Comparison of ENCODE assay signal across 33 cellular contexts in genomic region chr15:59330649-59331048, GRCh38. TPM values are rescaled to one million over a fixed set of nuclear protein-coding genes. Genes with fewer than 3 reads are reported as not detected.
A peak's percentile ranks its signal among the peaks of the same experiment; 100 is the strongest.
DNase-seq lines count a peak whose midpoint lies in the region; ATAC-seq, FAIRE-seq and TF ChIP-seq lines count a peak whose summit lies in the region.
"Had no signal": no experiment of that assay in that cellular context is flagged by ENCODE, and none has a peak within 500 bp of the region (broad histone marks: within the 10 kb centered on the region; RNA-seq: fewer than 3 reads in every experiment).

No MANE protein-coding gene starts in this region.

- H3K27ac Mint-ChIP-seq in chondrocyte (ENCODE audit: unreplicated experiment) (peak overlapping the region; percentile 87), nephron progenitor cell (no peak overlapping the region)
- H3K27ac Mint-ChIP-seq: activated naive CD8-positive, alpha-beta T cell; CD4-positive, alpha-beta memory T cell; T-helper 1 cell treated with Interleukin-12 subunit alpha and Interleukin-12 subunit beta and Interleukin-4 antibody, amounts not matched to agents 30 μg/mL and 1 μg/mL, for 36 hours had no signal

- H2BK15ac ChIP-seq in mesenchymal stem cell (ENCODE audit: low read depth, poor library complexity, severe bottlenecking) = no peak overlapping the region

- CTCF ChIA-PET in A549 (lab: Yijun Ruan, JAX) = interaction anchor here (1.1 to 3.4 kb wide), 4 partner anchors 9 to 83 kb away, joined by 3 to 11 read pairs (median 8); no protein-coding TSS in a partner anchor

- POLR2A ChIA-PET in A549 (lab: Yijun Ruan, JAX) = interaction anchor here (0.5 kb wide), 1 partner anchor 68 kb away, joined by 3 read pairs; no protein-coding TSS in a partner anchor

- H4K20me1 ChIP-seq in OCI-LY1 (ENCODE audit: insufficient read depth, low read length) = no peaks in the 10 kb centered on the region

- H3K27me3 ChIP-seq in OCI-LY1 (ENCODE audit: insufficient read depth, low read length) (no peaks in the 10 kb centered on the region), mesenchymal stem cell (ENCODE audit: control insufficient read depth in 1 of 2, insufficient read depth in 1 of 2, low read length in 2 of 2) (no peaks in the 10 kb centered on the region)
- H3K27me3 ChIP-seq: dorsolateral prefrontal cortex had no signal

- H3K9me2 ChIP-seq in OCI-LY1 (ENCODE audit: low read depth, low read length) = no peaks in the 10 kb centered on the region

- WGBS in A549 (ENCODE audit: missing lambda C conversion rate) = 59% methylated on average over 8 of the region's 8 CpGs
- 89% methylated on average over 8 of the region's 8 CpGs for WGBS in mesenchymal stem cell

- H2BK120ac ChIP-seq in mesenchymal stem cell (ENCODE audit: low read depth, low read length) = no peak overlapping the region

- no peak overlapping the region for H4K91ac ChIP-seq in mesenchymal stem cell (ENCODE audit: low read length)

- H2BK5ac ChIP-seq in mesenchymal stem cell (ENCODE audit: low read depth, low read length, poor library complexity, severe bottlenecking) = peak overlapping the region; percentile 86

- no peak overlapping the region for H3K14ac ChIP-seq in mesenchymal stem cell (ENCODE audit: low read length in 2 of 2)

- no peak for TF ChIP-seq EP300 in A549 (IDR thresholded peaks at IDR 0.05)

- peaks cover 99% of the 10 kb centered on the region for H3K4me1 ChIP-seq in A549
- H3K4me1 ChIP-seq in OCI-LY1 (ENCODE audit: insufficient read depth, low read length, severe bottlenecking) = peaks cover 83% of the 10 kb centered on the region
- peaks cover 19% of the 10 kb centered on the region for H3K4me1 ChIP-seq in mesenchymal stem cell (ENCODE audit: control insufficient read depth, insufficient read depth, low read depth, low read length)

- FAIRE-seq in A549 (lab: Jason Lieb, UNC) = no peak
- no peak for FAIRE-seq in GM12892 (lab: Jason Lieb, UNC)
- FAIRE-seq: endothelial cell of umbilical vein, GM19239, keratinocyte, TTC549, urothelium cell line had no signal

- no peaks in the 10 kb centered on the region for H3K27me3 Mint-ChIP-seq in chondrocyte (ENCODE audit: low read depth)
- peaks cover 3% of the 10 kb centered on the region for H3K27me3 Mint-ChIP-seq in nephron progenitor cell (ENCODE audit: low read depth, poor library complexity)

- H4K8ac ChIP-seq in mesenchymal stem cell (ENCODE audit: low read length) = peak overlapping the region; percentile 38

- H3K79me2 ChIP-seq in OCI-LY1 (ENCODE audit: insufficient read depth, low read length) = peaks cover 72% of the 10 kb centered on the region

- H3K9me3 ChIP-seq in A549 = no peaks in the 10 kb centered on the region
- H3K9me3 ChIP-seq in OCI-LY1 (ENCODE audit: low read length) = no peaks in the 10 kb centered on the region
- no peaks in the 10 kb centered on the region for H3K9me3 ChIP-seq in mesenchymal stem cell (ENCODE audit: control insufficient read depth, low read length)

- H3K4me2 ChIP-seq in A549 (peak overlapping the region; percentile 77), OCI-LY1 (ENCODE audit: low read length) (peak overlapping the region; percentile 60), mesenchymal stem cell (ENCODE audit: low read length, poor library complexity, severe bottlenecking) (peak overlapping the region; percentile 2)

- TF ChIP-seq CTCF in A549 (IDR thresholded peaks at IDR 0.05) (no peak), OCI-LY1 (IDR thresholded peaks at IDR 0.05; ENCODE audit: low read length) (no peak), chondrocyte (IDR thresholded peaks at IDR 0.05) (no peak), nephron progenitor cell (IDR thresholded peaks at IDR 0.05) (no peak)

- H3F3A ChIP-seq in OCI-LY1 (ENCODE audit: insufficient read depth, low read length) = no peaks in the 10 kb centered on the region

- no peak overlapping the region for H2AFZ ChIP-seq in OCI-LY1 (ENCODE audit: low read length)
- no peak overlapping the region for H2AFZ ChIP-seq in mesenchymal stem cell (ENCODE audit: low read depth, low read length)

- no peak overlapping the region for H3K9ac ChIP-seq in OCI-LY1 (ENCODE audit: low read length)
- H3K9ac ChIP-seq in mesenchymal stem cell (ENCODE audit: low read length) = peak overlapping the region; percentile 59

- no peak overlapping the region for H3K4me3 Mint-ChIP-seq in chondrocyte (ENCODE audit: unreplicated experiment)
- H3K4me3 Mint-ChIP-seq in nephron progenitor cell = no peak overlapping the region
- H3K4me3 Mint-ChIP-seq: activated naive CD8-positive, alpha-beta T cell; CD4-positive, alpha-beta memory T cell; neural crest cell; T-helper 1 cell treated with Interleukin-12 subunit alpha and Interleukin-12 subunit beta and Interleukin-4 antibody, amounts not matched to agents 30 μg/mL and 1 μg/mL, for 36 hours had no signal

- H3K4me1 Mint-ChIP-seq in chondrocyte (ENCODE audit: low read depth) (peaks cover 58% of the 10 kb centered on the region), nephron progenitor cell (peaks cover 44% of the 10 kb centered on the region)
- H3K4me1 Mint-ChIP-seq: CD4-positive, alpha-beta memory T cell had no signal

- H3K23ac ChIP-seq in mesenchymal stem cell (ENCODE audit: low read length in 2 of 2) = no peak overlapping the region

- DNase-seq in A549 (ENCODE audit: low read depth in 1 of 2, low spot score in 1 of 2) = no peak
- no peak for DNase-seq in chondrocyte (ENCODE audit: low spot score)
- DNase-seq in mesenchymal stem cell = no peak
- DNase-seq in NCI-H748 (lab: John Stamatoyannopoulos, UW; ENCODE audit: unreplicated experiment) = no peak
- DNase-seq in nephron progenitor cell = no peak
- no peak for DNase-seq in GDM1 (lab: John Stamatoyannopoulos, UW)
- DNase-seq in GM12892 (ENCODE audit: insufficient read length) = no peak
- DNase-seq: activated effector memory CD4-positive, alpha-beta T cell treated with Interleukin-2 at 50 U/mL for 16 hours; activated T-cell treated with anti-CD3 and anti-CD28 coated beads for 4 hours; aorta; CD4-positive, alpha-beta memory T cell; central memory CD4-positive, alpha-beta T cell; DMS153; dorsolateral prefrontal cortex; Karpas-422; NCI-H1417 treated with DMSO at 0.1 percent for 48 hours; NCI-H2081 treated with DMSO at 0.1 percent for 48 hours; NCI-H82; stimulated activated CD4-positive, alpha-beta T cell treated with anti-CD3 and anti-CD28 coated beads, Interleukin-4, amount 100 ng/mL, for 4 hours; stimulated activated naive CD4-positive, alpha-beta T cell had no signal

- H3K79me1 ChIP-seq in mesenchymal stem cell (replicated peaks; ENCODE audit: low read length, poor library complexity, severe bottlenecking) = peaks cover 6% of the 10 kb centered on the region

- no peak for TF ChIP-seq RAD21 in A549 (conservative IDR thresholded peaks at IDR 0.05 in 1 of 2, IDR thresholded peaks at IDR 0.05 in 1 of 2)

- peak overlapping the region; percentile 97 for H2AK5ac ChIP-seq in mesenchymal stem cell (ENCODE audit: low read length, severe bottlenecking)

- no peaks in the 10 kb centered on the region for H3K9me3 Mint-ChIP-seq in chondrocyte (ENCODE audit: low read depth)
- no peaks in the 10 kb centered on the region for H3K9me3 Mint-ChIP-seq in nephron progenitor cell
- H3K9me3 Mint-ChIP-seq: neural crest cell; T-helper 1 cell treated with Interleukin-12 subunit alpha and Interleukin-12 subunit beta and Interleukin-4 antibody, amounts not matched to agents 30 μg/mL and 1 μg/mL, for 36 hours had no signal

- H2BK12ac ChIP-seq in mesenchymal stem cell (ENCODE audit: low read length in 2 of 2) = no peak overlapping the region

- no peak for ATAC-seq in A549
- ATAC-seq: sciatic nerve had no signal

- H3K4me3 ChIP-seq in A549 (no peak overlapping the region; the same call in 2 of the 3 replicates), OCI-LY1 (ENCODE audit: low read depth, low read length, poor library complexity, severe bottlenecking) (peak overlapping the region; percentile 20), mesenchymal stem cell (ENCODE audit: insufficient read depth in 1 of 2, low read depth in 1 of 2, low read length in 2 of 2) (peak overlapping the region in 1 of 2 experiments; percentile 1)
- H3K4me3 ChIP-seq: dorsolateral prefrontal cortex, lung, SK-N-MC had no signal

- no peak overlapping the region for H3K4ac ChIP-seq in mesenchymal stem cell (ENCODE audit: low read depth in 1 of 2, low read length in 2 of 2)

- no peaks in the 10 kb centered on the region for H3K36me3 Mint-ChIP-seq in chondrocyte (ENCODE audit: low read depth)
- H3K36me3 Mint-ChIP-seq in nephron progenitor cell (ENCODE audit: low read depth) = no peaks in the 10 kb centered on the region
- H3K36me3 Mint-ChIP-seq: activated naive CD8-positive, alpha-beta T cell; CD4-positive, alpha-beta memory T cell had no signal

- no peak for TF ChIP-seq POLR2A in A549 (IDR thresholded peaks at IDR 0.05; ENCODE audit: low read length)
- TF ChIP-seq POLR2A in GM12892 (IDR thresholded peaks at IDR 0.05; ENCODE audit: low read depth, low read length) = no peak

- H3K27ac ChIP-seq in A549 = peak overlapping the region; percentile 77 to 85
- peak overlapping the region; percentile 81 for H3K27ac ChIP-seq in OCI-LY1 (ENCODE audit: low read depth, low read length, poor library complexity, severe bottlenecking)
- peak overlapping the region; percentile 92 for H3K27ac ChIP-seq in mesenchymal stem cell (ENCODE audit: low read length, poor library complexity, severe bottlenecking)
- H3K27ac ChIP-seq: dorsolateral prefrontal cortex, HL-60, SK-N-MC had no signal

- H3K36me3 ChIP-seq in OCI-LY1 (ENCODE audit: insufficient read depth, low read length) (no peaks in the 10 kb centered on the region), mesenchymal stem cell (ENCODE audit: control insufficient read depth in 1 of 2, insufficient read depth in 2 of 2, low read depth in 1 of 2, low read length in 2 of 2) (peaks cover 6 to 47% of the 10 kb centered on the region in 2 experiments)

- peak overlapping the region in 1 of 2 experiments; percentile 11 for H3K18ac ChIP-seq in mesenchymal stem cell (ENCODE audit: low read depth in 1 of 2, low read length in 2 of 2)

TF ChIP-seq in A549, 52 proteins besides CTCF, POLR2A, EP300 and RAD21 (continues in another document):
- TF ChIP-seq PHF8 (IDR thresholded peaks at IDR 0.05; ENCODE audit: borderline replicate concordance, low read depth) = no peak
- no peak for TF ChIP-seq FOXS1 (CRISPR knock-in tag; IDR thresholded peaks at IDR 0.05)
- TF ChIP-seq HDAC2 (IDR thresholded peaks at IDR 0.05) = no peak
- TF ChIP-seq ZNF302 (CRISPR knock-in tag; IDR thresholded peaks at IDR 0.05) = no peak
- no peak for TF ChIP-seq ESRRA (IDR thresholded peaks at IDR 0.05; ENCODE audit: borderline replicate concordance, low read length)

RNA-seq across cellular contexts. Expression of gene MYO1E, which starts 42.0 kb away (rescaled TPM):
- 451 and 497 TPM in 2 replicates for polyA plus RNA-seq in A549 (2011; rRNA removed)
- 76.7 and 101 TPM in 2 replicates for polyA plus RNA-seq in A549 (2012; cell fraction: cytosol; rRNA removed)
- 251 and 264 TPM in 2 replicates for polyA plus RNA-seq in A549 (2012; cell fraction: nucleus; rRNA removed)
- 168 to 202 TPM (median 181 TPM) in 3 replicates for polyA plus RNA-seq in A549 (2017; fragmentation: RNase III; extraction: RNeasy Plus Mini Kit Qiagen cat#74134 plus additional on column Dnase treatment)
- polyA minus RNA-seq in A549 (2011; rRNA and poly(A)+ RNA removed) = 285 and 317 TPM in 2 replicates
- total RNA-seq in chondrocyte = 141 to 192 TPM (median 172 TPM) in 3 replicates
- 86.7 TPM for polyA plus RNA-seq in mesenchymal stem cell (2013, experiment 1 of 2)
- 85.0 TPM for polyA plus RNA-seq in mesenchymal stem cell (2013, experiment 2 of 2)
- polyA plus RNA-seq in GM12892 (2012; ENCODE audit: missing spikeins) = 102 TPM
- polyA plus RNA-seq: CD4-positive, alpha-beta memory T cell had no signal

Comparison
In these comparisons a context has a peak if more than half of its experiments do, and no peak if none do; other contexts are left out.
1. H3K4me2 ChIP-seq: peak in every context shown above with its lines; median percentile 77 in A549; 60 in OCI-LY1; 2 in mesenchymal stem cell.